Comparison of ENCODE assay signal across 1 cellular context in the genomic region with DNA sequence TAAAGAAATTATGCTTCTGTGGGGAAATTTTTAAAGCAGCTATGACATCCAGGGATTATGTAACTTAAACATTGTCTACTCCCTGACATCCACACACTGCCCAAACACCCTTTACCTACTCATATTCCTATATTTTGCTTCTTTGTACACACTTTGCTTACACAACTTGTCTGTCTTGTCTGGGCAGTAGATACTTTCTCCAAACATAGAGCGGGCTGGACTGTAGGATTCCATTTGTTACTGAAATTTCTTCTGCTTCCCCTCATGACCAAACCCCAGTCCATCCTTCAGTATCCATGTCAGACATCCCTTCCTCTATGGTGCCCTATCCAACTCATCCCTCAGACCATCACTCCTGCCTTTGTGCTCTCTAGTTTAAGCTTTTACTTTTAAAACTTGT.
TF ChIP-seq lines count a peak whose summit lies in the region.

No MANE protein-coding gene starts in this region.

TF ChIP-seq in A549, 52 proteins besides CTCF, POLR2A, EP300 and RAD21 (continued from another document):
- TF ChIP-seq, protein P1, sequence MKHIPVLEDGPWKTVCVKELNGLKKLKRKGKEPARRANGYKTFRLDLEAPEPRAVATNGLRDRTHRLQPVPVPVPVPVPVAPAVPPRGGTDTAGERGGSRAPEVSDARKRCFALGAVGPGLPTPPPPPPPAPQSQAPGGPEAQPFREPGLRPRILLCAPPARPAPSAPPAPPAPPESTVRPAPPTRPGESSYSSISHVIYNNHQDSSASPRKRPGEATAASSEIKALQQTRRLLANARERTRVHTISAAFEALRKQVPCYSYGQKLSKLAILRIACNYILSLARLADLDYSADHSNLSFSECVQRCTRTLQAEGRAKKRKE (CRISPR knock-in tag; IDR thresholded peaks at IDR 0.05; ENCODE audit: low read depth): no peak
- TF ChIP-seq MAZ (IDR thresholded peaks at IDR 0.05; ENCODE audit: borderline replicate concordance, low read depth, low read length): no peak
- no peak for TF ChIP-seq GATA3 (IDR thresholded peaks at IDR 0.05; ENCODE audit: borderline replicate concordance)
